In genomic region chr2:168002021-168002553, GRCh38 we compare ENCODE assay signal across 8 cellular contexts.
DNase-seq lines count a peak whose midpoint lies in the region; ATAC-seq and TF ChIP-seq lines count a peak whose summit lies in the region.

No MANE protein-coding gene starts in this region.

- no peak overlapping the region for H3K4me3 Mint-ChIP-seq in activated T-helper 2 cell treated with anti-CD3 and anti-CD28 coated beads, Interferon-gamma antibody, Interleukin-2, Interleukin-4, amounts not matched to agents 10 μg/mL and 5 μg/mL and 100 μg/mL, durations not matched to agents 14 hours and 24 hours and 36 hours (ENCODE audit: low read depth)

- H3K9me3 ChIP-seq in stomach = no peaks in the 10 kb centered on the region

- H3K9me3 Mint-ChIP-seq in activated T-helper 2 cell treated with anti-CD3 and anti-CD28 coated beads, Interferon-gamma antibody, Interleukin-2, Interleukin-4, amounts not matched to agents 10 μg/mL and 5 μg/mL and 100 μg/mL, durations not matched to agents 14 hours and 24 hours and 36 hours = no peaks in the 10 kb centered on the region

- TF ChIP-seq EP300 in stomach (IDR thresholded peaks at IDR 0.05) = no peak

- peaks cover 17% of the 10 kb centered on the region for H3K4me1 Mint-ChIP-seq in activated T-helper 2 cell treated with anti-CD3 and anti-CD28 coated beads, Interferon-gamma antibody, Interleukin-2, Interleukin-4, amounts not matched to agents 10 μg/mL and 5 μg/mL and 100 μg/mL, durations not matched to agents 14 hours and 24 hours and 36 hours (ENCODE audit: low read depth)

- 29 to 50% (median 35%) methylated on average over 2 of the region's 2 CpGs for WGBS in stomach, 5 donors

- intact Hi-C loops in activated T-helper 2 cell treated with anti-CD3 and anti-CD28 coated beads, Interferon-gamma antibody, Interleukin-2, Interleukin-4, amounts not matched to agents 10 μg/mL and 5 μg/mL and 100 μg/mL, durations not matched to agents 14 hours and 24 hours and 36 hours (cut with micrococcal nuclease) = loop anchor here (1.0 kb wide), 1 partner anchor 40 kb away; no protein-coding TSS in a partner anchor
- intact Hi-C loops in stomach (cut with DNase I; ENCODE audit: low total_unique reads) = no loop called here

- TF ChIP-seq POLR2A in stomach (IDR thresholded peaks at IDR 0.05) = no peak

- peaks cover 0 to 17% (median 4%) of the 10 kb centered on the region in 4 donors for H3K36me3 ChIP-seq in stomach

- no peaks in the 10 kb centered on the region for H3K27me3 ChIP-seq in stomach

- H3K27ac Mint-ChIP-seq in activated T-helper 2 cell treated with anti-CD3 and anti-CD28 coated beads, Interferon-gamma antibody, Interleukin-2, Interleukin-4, amounts not matched to agents 10 μg/mL and 5 μg/mL and 100 μg/mL, durations not matched to agents 14 hours and 24 hours and 36 hours = peak overlapping the region; percentile 51

- no peaks in the 10 kb centered on the region for H3K27me3 Mint-ChIP-seq in activated T-helper 2 cell treated with anti-CD3 and anti-CD28 coated beads, Interferon-gamma antibody, Interleukin-2, Interleukin-4, amounts not matched to agents 10 μg/mL and 5 μg/mL and 100 μg/mL, durations not matched to agents 14 hours and 24 hours and 36 hours (ENCODE audit: low read depth)

- no peak for DNase-seq in activated T-helper 2 cell treated with anti-CD3 and anti-CD28 coated beads, Interferon-gamma antibody, Interleukin-2, Interleukin-4, amounts not matched to agents 10 μg/mL and 5 μg/mL and 100 μg/mL, durations not matched to agents 14 hours and 24 hours and 36 hours (ENCODE audit: low spot score)
- DNase-seq in non-pigmented ciliary epithelial cell (ENCODE audit: low read depth) = peak; percentile 31
- no peak for DNase-seq in NCI-H345 (lab: John Stamatoyannopoulos, UW)
- DNase-seq in NCI-H2171 treated with DMSO at 0.1 percent for 48 hours (lab: John Stamatoyannopoulos, UW) = no peak
- no peak for DNase-seq in stomach

- ATAC-seq in GM19023 (IDR thresholded peaks at IDR 0.05; ENCODE audit: unreplicated experiment) (peak; percentile 60), HG03159 (IDR thresholded peaks at IDR 0.05; ENCODE audit: unreplicated experiment) (peak; percentile 63), GM21717 (IDR thresholded peaks at IDR 0.05; ENCODE audit: unreplicated experiment) (no peak)

- H3K4me3 ChIP-seq in stomach = no peak overlapping the region

- peaks cover 35% of the 10 kb centered on the region for H3K36me3 Mint-ChIP-seq in activated T-helper 2 cell treated with anti-CD3 and anti-CD28 coated beads, Interferon-gamma antibody, Interleukin-2, Interleukin-4, amounts not matched to agents 10 μg/mL and 5 μg/mL and 100 μg/mL, durations not matched to agents 14 hours and 24 hours and 36 hours (ENCODE audit: low read depth)

- peaks cover 0 to 25% (median 9%) of the 10 kb centered on the region in 4 donors for H3K4me1 ChIP-seq in stomach

- H3K27ac ChIP-seq in stomach = no peak overlapping the region

- TF ChIP-seq CTCF in stomach (IDR thresholded peaks at IDR 0.05) = no peak
